In the genomic region with DNA sequence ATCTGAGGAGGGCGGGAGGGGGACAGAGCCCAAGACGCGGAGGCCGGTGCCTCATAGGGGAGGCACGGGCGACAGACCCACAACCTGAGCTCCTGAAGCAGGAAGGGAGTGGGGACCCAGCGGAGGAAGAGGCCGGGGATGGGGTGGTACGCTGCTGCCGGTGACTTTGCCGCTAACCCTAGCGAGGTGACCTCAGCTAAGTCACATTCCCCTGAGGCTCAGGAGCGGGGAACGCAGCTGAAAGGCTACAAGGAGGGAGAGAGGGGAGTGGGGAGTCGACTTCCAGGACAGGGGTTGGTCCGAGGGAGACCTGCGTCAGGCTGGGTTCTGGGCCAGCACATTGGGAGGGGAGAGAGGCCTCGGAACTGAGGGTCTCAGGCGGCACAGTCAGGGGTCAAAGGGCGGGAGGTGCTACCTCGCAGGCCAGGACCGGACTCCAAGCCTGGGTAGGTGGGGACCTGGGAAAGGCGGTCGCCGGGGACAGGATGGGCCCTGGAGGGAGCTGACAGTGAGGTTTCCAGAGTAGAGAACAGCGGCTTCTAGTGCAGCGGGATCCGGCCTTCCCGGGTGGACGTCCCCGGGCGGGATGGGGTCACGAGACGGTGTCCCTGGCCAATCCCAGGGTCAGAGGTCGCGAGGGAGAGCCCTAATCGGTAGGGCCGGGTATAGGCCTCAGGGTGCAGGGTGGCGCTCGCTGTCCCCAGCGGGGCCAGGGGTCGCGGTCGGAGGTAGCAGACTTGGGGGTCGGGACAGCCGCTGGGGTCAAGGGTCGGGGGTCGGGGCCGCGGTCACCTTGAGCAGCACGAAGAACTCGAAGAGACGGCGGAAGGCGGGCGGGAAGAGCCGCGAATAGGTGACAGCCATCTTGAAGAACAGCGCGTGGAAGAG, we compare ENCODE assay signal across 6 cellular contexts. TPM values are rescaled to one million over a fixed set of nuclear protein-coding genes. Genes with fewer than 3 reads are reported as not detected.
A peak's percentile ranks its signal among the peaks of the same experiment; 100 is the strongest.
DNase-seq lines count a peak whose midpoint lies in the region; ATAC-seq and TF ChIP-seq lines count a peak whose summit lies in the region.

No MANE protein-coding gene starts in this region.

- H3K36me3 ChIP-seq in prostate gland = no peaks in the 10 kb centered on the region

- no peaks in the 10 kb centered on the region for H3K9me3 ChIP-seq in prostate gland

- ATAC-seq in HG03025 (IDR thresholded peaks at IDR 0.05; ENCODE audit: low FRiP score, unreplicated experiment) = no peak

- no peaks in the 10 kb centered on the region for H3K27me3 ChIP-seq in prostate gland (replicated peaks; ENCODE audit: insufficient read depth)

- intact Hi-C loops in prostate gland (cut with DNase I) = no loop called here

- no peak for TF ChIP-seq CTCF in coronary artery (IDR thresholded peaks at IDR 0.05)
- TF ChIP-seq CTCF in prostate gland (IDR thresholded peaks at IDR 0.05) = no peak

- TF ChIP-seq POLR2A in prostate gland (IDR thresholded peaks at IDR 0.05) = no peak

- 1% methylated on average over 60 of the region's 60 CpGs for WGBS in prostate gland

- DNase-seq in NCI-H748 (lab: John Stamatoyannopoulos, UW; ENCODE audit: unreplicated experiment) (peak; percentile 33), NCI-H748 treated with DMSO at 0.1 percent for 48 hours (lab: John Stamatoyannopoulos, UW) (no peak), coronary artery (ENCODE audit: low spot score) (no peak), prostate gland (ENCODE audit: low spot score) (no peak), NCI-H1694 (lab: John Stamatoyannopoulos, UW) (no peak)

- H3K4me1 ChIP-seq in prostate gland (replicated peaks) = peaks cover 40% of the 10 kb centered on the region

- H3K4me3 ChIP-seq in coronary artery (peak overlapping the region; percentile 98), prostate gland (peak overlapping the region; percentile 79 to 86)

- peak overlapping the region; percentile 88 to 94 for H3K27ac ChIP-seq in coronary artery
- peak overlapping the region; percentile 86 to 91 for H3K27ac ChIP-seq in prostate gland

RNA-seq across cellular contexts. Expression of gene TMEM259, which starts 0.7 kb away (rescaled TPM):
- total RNA-seq in prostate gland = 100 to 1,000 TPM; 216 to 377 TPM

RNA-seq across cellular contexts. Expression of gene RNU6-2, which starts 1.1 kb away (rescaled TPM):
- not detected for total RNA-seq in prostate gland

RNA-seq across cellular contexts. Expression of gene CNN2, which starts 6.2 kb away (rescaled TPM):
- total RNA-seq in prostate gland = 100 to 1,000 TPM in 1 of 2 donors, 10 to 100 TPM in 1; 82.9 to 101 TPM

RNA-seq across cellular contexts. Expression of gene ABCA7, which starts 19.7 kb away (rescaled TPM):
- 10 to 100 TPM; 16.2 to 25.1 TPM for total RNA-seq in prostate gland

RNA-seq across cellular contexts. Expression of gene GRIN3B, which starts 20.0 kb away (rescaled TPM):
- under 1 TPM in 1 of 2 donors, not detected in 1; 0.34 TPM for total RNA-seq in prostate gland
